2 cellular contexts compared by ENCODE assay signal in the genomic region with DNA sequence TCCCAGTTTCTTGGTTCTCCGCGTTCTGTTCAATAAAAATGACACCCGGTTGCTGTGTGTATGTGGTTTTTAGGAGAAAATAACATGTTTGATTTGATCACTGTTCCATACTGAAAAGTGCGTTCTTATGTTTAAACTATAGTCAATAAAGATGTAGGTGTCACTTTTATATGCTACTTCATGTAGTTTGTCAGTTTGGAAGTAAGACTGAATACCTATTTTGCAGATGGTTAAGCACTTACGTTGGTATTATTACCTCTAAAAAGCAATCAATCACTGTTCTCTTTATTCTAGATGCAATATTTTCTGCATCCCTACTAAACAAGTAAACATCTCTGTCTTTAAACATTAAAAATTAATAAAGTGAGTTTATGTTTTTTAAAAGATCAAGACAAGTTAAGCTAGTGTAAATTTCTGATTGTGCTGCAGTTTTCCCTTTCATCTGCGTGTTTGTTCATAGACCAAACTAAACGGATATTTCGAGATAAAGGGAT.
TF ChIP-seq lines count a peak whose summit lies in the region.

No MANE protein-coding gene starts in this region.

TF ChIP-seq in SK-N-SH, 30 proteins besides CTCF, POLR2A, EP300 and RAD21 (continued from another document):
- TF ChIP-seq, protein P1, sequence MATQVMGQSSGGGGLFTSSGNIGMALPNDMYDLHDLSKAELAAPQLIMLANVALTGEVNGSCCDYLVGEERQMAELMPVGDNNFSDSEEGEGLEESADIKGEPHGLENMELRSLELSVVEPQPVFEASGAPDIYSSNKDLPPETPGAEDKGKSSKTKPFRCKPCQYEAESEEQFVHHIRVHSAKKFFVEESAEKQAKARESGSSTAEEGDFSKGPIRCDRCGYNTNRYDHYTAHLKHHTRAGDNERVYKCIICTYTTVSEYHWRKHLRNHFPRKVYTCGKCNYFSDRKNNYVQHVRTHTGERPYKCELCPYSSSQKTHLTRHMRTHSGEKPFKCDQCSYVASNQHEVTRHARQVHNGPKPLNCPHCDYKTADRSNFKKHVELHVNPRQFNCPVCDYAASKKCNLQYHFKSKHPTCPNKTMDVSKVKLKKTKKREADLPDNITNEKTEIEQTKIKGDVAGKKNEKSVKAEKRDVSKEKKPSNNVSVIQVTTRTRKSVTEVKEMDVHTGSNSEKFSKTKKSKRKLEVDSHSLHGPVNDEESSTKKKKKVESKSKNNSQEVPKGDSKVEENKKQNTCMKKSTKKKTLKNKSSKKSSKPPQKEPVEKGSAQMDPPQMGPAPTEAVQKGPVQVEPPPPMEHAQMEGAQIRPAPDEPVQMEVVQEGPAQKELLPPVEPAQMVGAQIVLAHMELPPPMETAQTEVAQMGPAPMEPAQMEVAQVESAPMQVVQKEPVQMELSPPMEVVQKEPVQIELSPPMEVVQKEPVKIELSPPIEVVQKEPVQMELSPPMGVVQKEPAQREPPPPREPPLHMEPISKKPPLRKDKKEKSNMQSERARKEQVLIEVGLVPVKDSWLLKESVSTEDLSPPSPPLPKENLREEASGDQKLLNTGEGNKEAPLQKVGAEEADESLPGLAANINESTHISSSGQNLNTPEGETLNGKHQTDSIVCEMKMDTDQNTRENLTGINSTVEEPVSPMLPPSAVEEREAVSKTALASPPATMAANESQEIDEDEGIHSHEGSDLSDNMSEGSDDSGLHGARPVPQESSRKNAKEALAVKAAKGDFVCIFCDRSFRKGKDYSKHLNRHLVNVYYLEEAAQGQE (IDR thresholded peaks at IDR 0.05; ENCODE audit: low read depth, low read length): no peak
- TF ChIP-seq, protein P2, sequence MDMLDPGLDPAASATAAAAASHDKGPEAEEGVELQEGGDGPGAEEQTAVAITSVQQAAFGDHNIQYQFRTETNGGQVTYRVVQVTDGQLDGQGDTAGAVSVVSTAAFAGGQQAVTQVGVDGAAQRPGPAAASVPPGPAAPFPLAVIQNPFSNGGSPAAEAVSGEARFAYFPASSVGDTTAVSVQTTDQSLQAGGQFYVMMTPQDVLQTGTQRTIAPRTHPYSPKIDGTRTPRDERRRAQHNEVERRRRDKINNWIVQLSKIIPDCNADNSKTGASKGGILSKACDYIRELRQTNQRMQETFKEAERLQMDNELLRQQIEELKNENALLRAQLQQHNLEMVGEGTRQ (IDR thresholded peaks at IDR 0.05; ENCODE audit: borderline replicate concordance, low read depth, low read length): no peak
- no peak for TF ChIP-seq FOXM1 (IDR thresholded peaks at IDR 0.05; ENCODE audit: low read depth)
- no peak for TF ChIP-seq GABPA (IDR thresholded peaks at IDR 0.05; ENCODE audit: low read depth)
- no peak for TF ChIP-seq RCOR1 (IDR thresholded peaks at IDR 0.05; ENCODE audit: low read length)
- no peak for TF ChIP-seq MEF2A (IDR thresholded peaks at IDR 0.05; ENCODE audit: borderline replicate concordance, low read depth)
- no peak for TF ChIP-seq GATA2 (CRISPR knock-in tag; IDR thresholded peaks at IDR 0.05)

TF ChIP-seq in SK-N-SH treated with all-trans-retinoic acid at 6 μM for 48 hours, 23 proteins besides CTCF, POLR2A, EP300 and RAD21 (continued from another document):
- TF ChIP-seq, protein P3, sequence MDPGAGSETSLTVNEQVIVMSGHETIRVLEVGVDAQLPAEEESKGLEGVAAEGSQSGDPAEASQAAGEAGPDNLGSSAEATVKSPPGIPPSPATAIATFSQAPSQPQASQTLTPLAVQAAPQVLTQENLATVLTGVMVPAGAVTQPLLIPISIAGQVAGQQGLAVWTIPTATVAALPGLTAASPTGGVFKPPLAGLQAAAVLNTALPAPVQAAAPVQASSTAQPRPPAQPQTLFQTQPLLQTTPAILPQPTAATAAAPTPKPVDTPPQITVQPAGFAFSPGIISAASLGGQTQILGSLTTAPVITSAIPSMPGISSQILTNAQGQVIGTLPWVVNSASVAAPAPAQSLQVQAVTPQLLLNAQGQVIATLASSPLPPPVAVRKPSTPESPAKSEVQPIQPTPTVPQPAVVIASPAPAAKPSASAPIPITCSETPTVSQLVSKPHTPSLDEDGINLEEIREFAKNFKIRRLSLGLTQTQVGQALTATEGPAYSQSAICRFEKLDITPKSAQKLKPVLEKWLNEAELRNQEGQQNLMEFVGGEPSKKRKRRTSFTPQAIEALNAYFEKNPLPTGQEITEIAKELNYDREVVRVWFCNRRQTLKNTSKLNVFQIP (CRISPR knock-in tag; IDR thresholded peaks at IDR 0.05; ENCODE audit: borderline replicate concordance, low read depth): no peak
- TF ChIP-seq CSDC2 (CRISPR knock-in tag; IDR thresholded peaks at IDR 0.05): no peak
